In the genomic region with DNA sequence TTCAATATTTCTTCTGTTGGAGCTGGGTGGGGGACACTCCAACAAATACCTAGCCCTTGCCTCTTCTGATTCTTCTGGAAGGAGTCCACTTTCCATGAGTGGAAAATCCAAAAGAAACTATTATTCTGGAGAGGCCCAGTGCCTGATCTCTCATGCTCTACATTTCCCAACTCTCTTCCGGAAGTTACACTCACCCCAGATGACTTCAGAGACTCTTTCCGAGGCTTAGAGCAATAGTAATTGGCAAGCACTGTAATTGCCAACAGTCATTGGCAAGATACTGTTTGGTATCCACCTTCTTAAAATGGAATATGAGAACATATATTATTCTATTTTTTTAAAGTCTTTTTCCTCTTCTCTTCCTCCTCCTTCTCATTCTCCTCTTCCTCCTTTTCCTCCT, we compare ENCODE assay signal across 20 cellular contexts.
"Had no signal": no experiment of that assay in that cellular context is flagged by ENCODE, and none has a peak within 500 bp of the region (broad histone marks: within the 10 kb centered on the region; RNA-seq: fewer than 3 reads in every experiment).

No MANE protein-coding gene starts in this region.

- H3K27ac ChIP-seq: gastroesophageal sphincter, heart left ventricle, left lung, ovary, psoas muscle, SK-N-MC, skin epidermis, upper lobe of right lung had no signal

- H3K36me3 ChIP-seq: gastroesophageal sphincter, heart left ventricle, left lung, ovary, upper lobe of right lung had no signal

- H3K4me3 ChIP-seq: gastroesophageal sphincter, heart left ventricle, left lung, ovary, psoas muscle, SK-N-MC, skin epidermis, upper lobe of right lung had no signal

- DNase-seq: activated CD4-positive, alpha-beta T cell treated with anti-CD3 and anti-CD28 coated beads, Interleukin-2, amount 10 ng/mL, durations not matched to agents 7 days and 5 days; activated CD4-positive, CD25-positive, alpha-beta regulatory T cell; activated CD8-positive, alpha-beta memory T cell treated with anti-CD3 and anti-CD28 coated beads for 24 hours; activated naive CD8-positive, alpha-beta T cell treated with anti-CD3 and anti-CD28 coated beads, Interleukin-2, amount 10 ng/mL, durations not matched to agents 7 days and 5 days; amygdala; central memory CD4-positive, alpha-beta T cell; erythroblast; heart left ventricle; kidney; left lung; ovary; psoas muscle; right cardiac atrium; stimulated activated CD4-positive, alpha-beta T cell treated with anti-CD3 and anti-CD28 coated beads, Interleukin-4, amount 100 ng/mL, for 1 hour; T-helper 1 cell; T-helper 9 cell; upper lobe of right lung had no signal

- H3K27me3 ChIP-seq: left lung, ovary, upper lobe of right lung had no signal

- H3K4me1 ChIP-seq: left lung, upper lobe of right lung had no signal

- H3K9me3 ChIP-seq: gastroesophageal sphincter, heart left ventricle, left lung, ovary, psoas muscle, upper lobe of right lung had no signal

- ATAC-seq: gastroesophageal sphincter, heart left ventricle, left lung, upper lobe of right lung had no signal
